Comparison of ENCODE assay signal across 1 cellular context in genomic region chr18:13465126-13465446, GRCh38.
TF ChIP-seq lines count a peak whose summit lies in the region.

No MANE protein-coding gene starts in this region.

TF ChIP-seq in GM23338, 12 proteins besides CTCF, POLR2A, EP300 and RAD21 (continued from another document):
- TF ChIP-seq ZNF462 (CRISPR knock-in tag; IDR thresholded peaks at IDR 0.05) (no peak), STAT1 (IDR thresholded peaks at IDR 0.05; ENCODE audit: unreplicated experiment) (no peak), EZH2 (IDR thresholded peaks at IDR 0.05; ENCODE audit: low read depth, unreplicated experiment) (no peak), ZNF331 (CRISPR knock-in tag; IDR thresholded peaks at IDR 0.05; ENCODE audit: low read depth) (no peak), NANOG (IDR thresholded peaks at IDR 0.05; ENCODE audit: borderline replicate concordance) (no peak)
